Comparison of ENCODE assay signal across 10 cellular contexts in the genomic region with DNA sequence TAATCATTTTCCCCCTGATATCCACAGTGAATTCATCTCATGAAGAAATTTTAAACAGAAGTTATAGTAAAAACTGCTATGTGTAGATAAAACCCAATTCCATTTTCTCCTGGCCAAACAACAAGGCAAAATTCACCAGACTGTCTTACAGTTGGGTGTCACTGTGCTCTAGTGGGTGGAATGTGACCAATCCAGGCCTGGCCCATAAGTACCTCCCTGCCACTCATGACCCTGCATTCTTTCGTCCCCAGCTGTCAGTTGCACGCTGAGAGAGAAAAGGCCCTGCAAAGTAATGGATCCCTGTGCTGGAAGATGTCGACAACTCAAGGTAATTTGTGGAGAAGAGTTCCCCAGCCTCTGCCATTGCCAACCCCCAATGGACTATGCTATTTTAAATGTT.
"Had no signal": no experiment of that assay in that cellular context is flagged by ENCODE, and none has a peak within 500 bp of the region (broad histone marks: within the 10 kb centered on the region; RNA-seq: fewer than 3 reads in every experiment).

No MANE protein-coding gene starts in this region.

- H2AFZ ChIP-seq: parathyroid adenoma had no signal

- H3K36me3 ChIP-seq: heart right ventricle, tibial artery had no signal

- ATAC-seq: natural killer cell treated with Interleukin-12 subunit alpha and Interleukin-12 subunit beta and Interleukin-15 and Interleukin-18, amount 100 ng/mL, for 72 hours; T-helper 17 cell had no signal

- H3K4me3 ChIP-seq: heart right ventricle, skin epidermis, tibial artery had no signal

- H3K9ac ChIP-seq: parathyroid adenoma had no signal

- H3K4me1 ChIP-seq: heart right ventricle, parathyroid adenoma, tibial artery had no signal

- H3K27me3 ChIP-seq: heart right ventricle, tibial artery had no signal

- DNase-seq: activated B cell treated with CpG ODN at 0.5 μM for 24 hours; activated CD4-positive, alpha-beta T cell treated with anti-CD3 and anti-CD28 coated beads, Interleukin-2, amount 10 ng/mL, durations not matched to agents 24 days and 14 days; activated naive CD4-positive, alpha-beta T cell treated with anti-CD3 and anti-CD28 coated beads for 36 hours; foreskin melanocyte; heart right ventricle; T-helper 17 cell; tibial artery had no signal

- H3K27ac ChIP-seq: heart right ventricle, parathyroid adenoma, skin epidermis, tibial artery had no signal
